ENCODE assay signal across 8 cellular contexts in the genomic region with DNA sequence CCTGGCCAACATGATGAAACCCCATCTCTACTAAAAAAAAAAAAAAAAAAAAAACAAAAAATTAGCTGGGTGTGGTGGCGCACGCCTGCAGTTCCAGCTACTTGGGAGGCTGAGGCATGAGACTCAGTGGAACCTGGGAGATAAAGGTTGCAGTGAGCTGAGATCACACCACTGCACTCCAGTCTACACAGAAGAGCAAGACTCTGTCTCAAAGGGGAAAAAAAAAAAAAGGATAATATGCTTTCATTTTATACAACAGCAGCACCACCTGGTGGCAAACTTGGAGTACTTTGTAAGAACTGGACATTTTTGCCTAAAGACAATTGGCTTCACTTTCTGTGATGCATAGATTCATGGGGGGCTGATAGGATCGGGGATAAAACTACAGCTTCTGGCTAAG. TPM values are rescaled to one million over a fixed set of nuclear protein-coding genes. Genes with fewer than 3 reads are reported as not detected.
DNase-seq lines count a peak whose midpoint lies in the region; ATAC-seq and TF ChIP-seq lines count a peak whose summit lies in the region.

No MANE protein-coding gene starts in this region.

- no peak overlapping the region for H3K9ac ChIP-seq in OCI-LY3 (ENCODE audit: low read length)

- no peak overlapping the region for H2AFZ ChIP-seq in OCI-LY3 (ENCODE audit: low read depth, low read length)

- TF ChIP-seq POLR2A in ovary (IDR thresholded peaks at IDR 0.05), result no peak

- 75 to 79% (median 77%) methylated on average over 3 of the region's 3 CpGs for WGBS in ovary, 3 donors

- H3K4me1 Mint-ChIP-seq in CD4-positive, alpha-beta T cell (ENCODE audit: low read depth), result peaks cover 26% of the 10 kb centered on the region

- H3K36me3 ChIP-seq in OCI-LY3 (replicated peaks; ENCODE audit: low read depth, low read length) (peaks cover 18% of the 10 kb centered on the region), ovary (no peaks in the 10 kb centered on the region)

- intact Hi-C loops in CD4-positive, alpha-beta T cell (cut with DNase I, micrococcal nuclease), result loop anchor here (1.0 to 5.0 kb wide), 5 partner anchors 277 to 596 kb away; no protein-coding TSS in a partner anchor
- intact Hi-C loops in ovary (cut with DNase I), result loop anchor here (5.0 to 10.0 kb wide), 6 partner anchors 219 to 599 kb away; partner anchors contain the start of genes TANGO6 (in 1 of the 4) and ZFP90 (in 1 of the 4)

- H3K27me3 ChIP-seq in CD4-positive, alpha-beta T cell (ENCODE audit: control insufficient read depth, insufficient read depth, low read length), result no peaks in the 10 kb centered on the region
- H3K27me3 ChIP-seq in OCI-LY3 (ENCODE audit: low read depth, low read length) (no peaks in the 10 kb centered on the region), ovary (no peaks in the 10 kb centered on the region)

- H3K36me3 Mint-ChIP-seq in CD4-positive, alpha-beta T cell (ENCODE audit: low read depth), result peaks cover 53% of the 10 kb centered on the region

- peaks cover 46% of the 10 kb centered on the region for H3K79me2 ChIP-seq in OCI-LY3 (ENCODE audit: low read length)

- no peaks in the 10 kb centered on the region for H3K9me3 Mint-ChIP-seq in CD4-positive, alpha-beta T cell

- H3K4me3 Mint-ChIP-seq in CD4-positive, alpha-beta T cell, result no peak overlapping the region

- TF ChIP-seq EP300 in ovary (IDR thresholded peaks at IDR 0.05), result no peak

- no peaks in the 10 kb centered on the region for H3K27me3 Mint-ChIP-seq in CD4-positive, alpha-beta T cell

- H3K9me3 ChIP-seq in CD4-positive, alpha-beta T cell (ENCODE audit: control insufficient read depth, low read length), result no peaks in the 10 kb centered on the region
- H3K9me3 ChIP-seq in OCI-LY3 (ENCODE audit: insufficient read depth, low read length), result no peaks in the 10 kb centered on the region
- H3K9me3 ChIP-seq in ovary, result no peaks in the 10 kb centered on the region

- H3K4me1 ChIP-seq in OCI-LY3 (ENCODE audit: low read length) (no peaks in the 10 kb centered on the region), ovary (ENCODE audit: insufficient read depth) (no peaks in the 10 kb centered on the region)

- no peak overlapping the region for H3K4me2 ChIP-seq in OCI-LY3 (ENCODE audit: low read length)

- ATAC-seq in CD4-positive, alpha-beta T cell (ENCODE audit: poor library complexity), result peak; percentile 95
- no peak for ATAC-seq in HG02642 (IDR thresholded peaks at IDR 0.05; ENCODE audit: poor library complexity, unreplicated experiment)
- no peak for ATAC-seq in GM21737 (IDR thresholded peaks at IDR 0.05; ENCODE audit: unreplicated experiment)

- H3K4me3 ChIP-seq in OCI-LY3 (ENCODE audit: low read length) (no peak overlapping the region), ovary (no peak overlapping the region)

- peaks cover 17% of the 10 kb centered on the region for H4K20me1 ChIP-seq in OCI-LY3 (ENCODE audit: insufficient read depth, low read length)

- H3K27ac ChIP-seq in CD4-positive, alpha-beta T cell (ENCODE audit: low read depth, low read length), result no peak overlapping the region
- H3K27ac ChIP-seq in OCI-LY3 (ENCODE audit: low read length) (no peak overlapping the region), ovary (no peak overlapping the region)

- DNase-seq in CD4-positive, alpha-beta T cell, result peak; percentile 29 to 73 (median 46)
- peak; percentile 52 for DNase-seq in HS-27A (ENCODE audit: low read depth)
- peak; percentile 56 for DNase-seq in activated T-cell treated with anti-CD3 and anti-CD28 coated beads for 24 hours (ENCODE audit: low read depth)
- peak; percentile 86 for DNase-seq in fibroblast of peridontal ligament (ENCODE audit: extremely low read depth)
- DNase-seq in ovary, result peak; percentile 48 to 71 (median 53)

- TF ChIP-seq CTCF in CD4-positive, alpha-beta T cell (IDR thresholded peaks at IDR 0.05), result peak; percentile 77
- peak; percentile 67 for TF ChIP-seq CTCF in OCI-LY3 (IDR thresholded peaks at IDR 0.05; ENCODE audit: low read depth, low read length)
- peak; percentile 48 to 74 (median 70) for TF ChIP-seq CTCF in ovary (IDR thresholded peaks at IDR 0.05)

- POLR2A ChIA-PET in CD4-positive, alpha-beta T cell (lab: Charles Lee), result interaction anchor here (1.1 to 1.4 kb wide), 2 partner anchors 8 to 9 kb away, joined by 3 to 5 read pairs; no protein-coding TSS in a partner anchor

- H3K27ac Mint-ChIP-seq in CD4-positive, alpha-beta T cell, result no peak overlapping the region

- CTCF ChIA-PET in CD4-positive, alpha-beta T cell (lab: Charles Lee), result interaction anchor here (0.6 to 2.8 kb wide), 11 partner anchors 9 to 603 kb away, joined by 3 to 17 read pairs (median 4); no protein-coding TSS in a partner anchor

RNA-seq across cellular contexts. Expression of gene CHTF8, which starts 8.5 kb away (rescaled TPM):
- 10 to 100 TPM; 25.8 to 28.5 TPM for total RNA-seq in CD4-positive, alpha-beta T cell
- total RNA-seq in ovary, result 10 to 100 TPM; 56.9 to 89.1 (median 82.6) TPM
- polyA plus RNA-seq in ovary, result 100 to 1,000 TPM in 1 of 2 donors, 10 to 100 TPM in 1; 47.9 to 130 TPM

RNA-seq across cellular contexts. Expression of gene UTP4, which starts 8.6 kb away (rescaled TPM):
- total RNA-seq in CD4-positive, alpha-beta T cell, result 10 to 100 TPM; 40.1 to 40.3 TPM
- 10 to 100 TPM; 13.8 to 52.4 (median 40.2) TPM for total RNA-seq in ovary
- 10 to 100 TPM; 19.7 to 48.9 TPM for polyA plus RNA-seq in ovary

RNA-seq across cellular contexts. Expression of gene HAS3, which starts 18.4 kb away (rescaled TPM):
- total RNA-seq in CD4-positive, alpha-beta T cell, result 1 to 10 TPM; 3.2 to 3.4 TPM
- total RNA-seq in ovary, result 1 to 10 TPM in 6 of 7 donors, under 1 TPM in 1; 0.83 to 3.2 (median 2.0) TPM
- 1 to 10 TPM; 1.1 to 1.3 TPM for polyA plus RNA-seq in ovary
